2 cellular contexts compared by ENCODE assay signal in genomic region chr10:74816824-74817498, GRCh38.
A peak's percentile ranks its signal among the peaks of the same experiment; 100 is the strongest.
TF ChIP-seq lines count a peak whose summit lies in the region.

No MANE protein-coding gene starts in this region.

TF ChIP-seq in HepG2, 621 proteins besides CTCF, POLR2A, EP300 and RAD21:
- TF ChIP-seq ZNF317 (CRISPR knock-in tag; IDR thresholded peaks at IDR 0.05) (peak; percentile 99), AFF4 (CRISPR knock-in tag; IDR thresholded peaks at IDR 0.05) (no peak), ZNF615 (CRISPR knock-in tag; IDR thresholded peaks at IDR 0.05; ENCODE audit: borderline replicate concordance) (no peak)

TF ChIP-seq in GM12878, 131 proteins besides CTCF, POLR2A, EP300 and RAD21:
- TF ChIP-seq RUNX3 (IDR thresholded peaks at IDR 0.05; ENCODE audit: low read length) (peak; percentile 59), SMARCA5 (IDR thresholded peaks at IDR 0.05) (no peak), BACH1 (IDR thresholded peaks at IDR 0.05; ENCODE audit: borderline replicate concordance) (no peak), CBX5 (IDR thresholded peaks at IDR 0.05; ENCODE audit: low read depth) (peak; percentile 99)
